ENCODE assay signal across 1 cellular context in the genomic region with DNA sequence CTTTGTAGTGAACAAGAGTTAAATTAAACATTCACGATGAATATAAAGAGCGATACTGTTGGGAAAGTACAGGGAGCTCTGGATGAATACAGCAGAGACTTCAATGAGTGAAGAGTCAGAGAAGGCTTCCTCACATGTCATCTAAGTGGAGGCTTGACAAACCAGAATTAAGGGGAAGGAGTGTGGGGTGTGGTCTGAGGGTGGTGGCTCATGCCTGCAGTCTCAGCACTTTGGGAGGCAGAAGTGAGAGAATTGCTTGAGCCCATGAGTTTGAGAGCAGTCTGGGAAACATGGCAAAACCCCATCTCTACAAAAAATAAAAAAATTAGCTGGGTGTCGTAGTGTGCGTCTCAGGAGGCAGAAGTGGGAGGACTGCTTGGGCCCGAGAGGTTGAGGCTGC.
TF ChIP-seq lines count a peak whose summit lies in the region.

No MANE protein-coding gene starts in this region.

TF ChIP-seq in HEK293, 187 proteins besides CTCF, POLR2A, EP300 and RAD21 (continued from another document):
- TF ChIP-seq, protein P1, sequence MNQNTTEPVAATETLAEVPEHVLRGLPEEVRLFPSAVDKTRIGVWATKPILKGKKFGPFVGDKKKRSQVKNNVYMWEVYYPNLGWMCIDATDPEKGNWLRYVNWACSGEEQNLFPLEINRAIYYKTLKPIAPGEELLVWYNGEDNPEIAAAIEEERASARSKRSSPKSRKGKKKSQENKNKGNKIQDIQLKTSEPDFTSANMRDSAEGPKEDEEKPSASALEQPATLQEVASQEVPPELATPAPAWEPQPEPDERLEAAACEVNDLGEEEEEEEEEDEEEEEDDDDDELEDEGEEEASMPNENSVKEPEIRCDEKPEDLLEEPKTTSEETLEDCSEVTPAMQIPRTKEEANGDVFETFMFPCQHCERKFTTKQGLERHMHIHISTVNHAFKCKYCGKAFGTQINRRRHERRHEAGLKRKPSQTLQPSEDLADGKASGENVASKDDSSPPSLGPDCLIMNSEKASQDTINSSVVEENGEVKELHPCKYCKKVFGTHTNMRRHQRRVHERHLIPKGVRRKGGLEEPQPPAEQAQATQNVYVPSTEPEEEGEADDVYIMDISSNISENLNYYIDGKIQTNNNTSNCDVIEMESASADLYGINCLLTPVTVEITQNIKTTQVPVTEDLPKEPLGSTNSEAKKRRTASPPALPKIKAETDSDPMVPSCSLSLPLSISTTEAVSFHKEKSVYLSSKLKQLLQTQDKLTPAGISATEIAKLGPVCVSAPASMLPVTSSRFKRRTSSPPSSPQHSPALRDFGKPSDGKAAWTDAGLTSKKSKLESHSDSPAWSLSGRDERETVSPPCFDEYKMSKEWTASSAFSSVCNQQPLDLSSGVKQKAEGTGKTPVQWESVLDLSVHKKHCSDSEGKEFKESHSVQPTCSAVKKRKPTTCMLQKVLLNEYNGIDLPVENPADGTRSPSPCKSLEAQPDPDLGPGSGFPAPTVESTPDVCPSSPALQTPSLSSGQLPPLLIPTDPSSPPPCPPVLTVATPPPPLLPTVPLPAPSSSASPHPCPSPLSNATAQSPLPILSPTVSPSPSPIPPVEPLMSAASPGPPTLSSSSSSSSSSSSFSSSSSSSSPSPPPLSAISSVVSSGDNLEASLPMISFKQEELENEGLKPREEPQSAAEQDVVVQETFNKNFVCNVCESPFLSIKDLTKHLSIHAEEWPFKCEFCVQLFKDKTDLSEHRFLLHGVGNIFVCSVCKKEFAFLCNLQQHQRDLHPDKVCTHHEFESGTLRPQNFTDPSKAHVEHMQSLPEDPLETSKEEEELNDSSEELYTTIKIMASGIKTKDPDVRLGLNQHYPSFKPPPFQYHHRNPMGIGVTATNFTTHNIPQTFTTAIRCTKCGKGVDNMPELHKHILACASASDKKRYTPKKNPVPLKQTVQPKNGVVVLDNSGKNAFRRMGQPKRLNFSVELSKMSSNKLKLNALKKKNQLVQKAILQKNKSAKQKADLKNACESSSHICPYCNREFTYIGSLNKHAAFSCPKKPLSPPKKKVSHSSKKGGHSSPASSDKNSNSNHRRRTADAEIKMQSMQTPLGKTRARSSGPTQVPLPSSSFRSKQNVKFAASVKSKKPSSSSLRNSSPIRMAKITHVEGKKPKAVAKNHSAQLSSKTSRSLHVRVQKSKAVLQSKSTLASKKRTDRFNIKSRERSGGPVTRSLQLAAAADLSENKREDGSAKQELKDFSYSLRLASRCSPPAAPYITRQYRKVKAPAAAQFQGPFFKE (tag by site-specific recombination; IDR thresholded peaks at IDR 0.05; ENCODE audit: borderline replicate concordance): no peak
